20 cellular contexts compared by ENCODE assay signal in the genomic region with DNA sequence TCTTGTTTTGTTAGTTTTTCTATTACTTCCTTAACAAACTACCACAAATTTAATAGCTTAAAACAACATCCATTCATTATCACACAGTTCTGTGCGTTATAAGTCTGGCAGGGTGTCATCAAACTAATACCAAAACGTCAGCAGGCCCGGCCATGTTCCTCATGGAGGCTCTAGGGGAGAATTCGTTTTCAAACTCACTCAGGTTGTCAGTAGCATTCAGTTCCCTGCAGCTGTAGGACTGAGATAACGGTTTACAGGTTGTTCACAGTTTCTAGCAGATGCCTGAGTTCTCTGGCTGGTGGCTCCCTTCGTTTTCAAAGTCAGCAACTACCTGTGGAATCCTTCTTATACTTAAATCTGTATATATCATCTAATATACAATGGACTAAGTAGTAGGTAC.
A peak's percentile ranks its signal among the peaks of the same experiment; 100 is the strongest.
DNase-seq lines count a peak whose midpoint lies in the region; ATAC-seq, FAIRE-seq and TF ChIP-seq lines count a peak whose summit lies in the region.
"Had no signal": no experiment of that assay in that cellular context is flagged by ENCODE, and none has a peak within 500 bp of the region (broad histone marks: within the 10 kb centered on the region; RNA-seq: fewer than 3 reads in every experiment).

No MANE protein-coding gene starts in this region.

- H3K9ac ChIP-seq in K562 (ENCODE audit: insufficient read depth in 1 of 2, low read depth in 2 of 2, low read length in 2 of 2) (0 out of 4 replicates have a peak overlapping the region, but pooled peaks of 1 of the 2 experiments have one; percentile 14), neural progenitor cell (no peak overlapping the region)

- 3% methylated on average over 6 of the region's 6 CpGs for WGBS in K562 (ENCODE audit: insufficient coverage, low coverage, missing lambda C conversion rate)

- H3F3A ChIP-seq in neural progenitor cell (ENCODE audit: low read depth) = peaks cover 16% of the 10 kb centered on the region

- TF ChIP-seq POLR2A in K562 (conservative IDR thresholded peaks at IDR 0.05) = no peak

- H3K4me2 ChIP-seq in OCI-LY7 (ENCODE audit: low read length) (no peak overlapping the region), K562 (ENCODE audit: insufficient read depth, low read length) (peak overlapping the region; percentile 43), neural progenitor cell (no peak overlapping the region)

- POLR2A ChIA-PET in OCI-LY7 (lab: Charles Lee) (interaction anchor here (0.6 to 0.7 kb wide), 3 partner anchors 44 to 227 kb away, joined by 3 to 5 read pairs (median 3); no protein-coding TSS in a partner anchor), K562 (lab: Yijun Ruan, JAX) (interaction anchor here (0.6 to 1.6 kb wide), 6 partner anchors 28 to 720 kb away, joined by 3 to 7 read pairs (median 4); a partner anchor contains a TSS)

- H3K9me3 ChIP-seq in OCI-LY7 (ENCODE audit: low read length) (no peaks in the 10 kb centered on the region), K562 (replicated peaks; ENCODE audit: control insufficient read depth, insufficient read depth, low read depth, low read length) (peaks cover 8% of the 10 kb centered on the region), neural progenitor cell (ENCODE audit: low read depth) (peaks cover 5% of the 10 kb centered on the region)
- H3K9me3 ChIP-seq: Peyer's patch, SJSA1 had no signal

- H3K4me3 Mint-ChIP-seq in activated T-cell treated with anti-CD3 and anti-CD28 coated beads, Interleukin-2, amount 50 U/mL, for 72 hours = no peak overlapping the region
- no peak overlapping the region for H3K4me3 Mint-ChIP-seq in activated T-cell treated with anti-CD3 and anti-CD28 coated beads, Interleukin-2, amount 50 U/mL, for 4 hours
- peak overlapping the region; percentile 4 for H3K4me3 Mint-ChIP-seq in neural progenitor cell

- no peak for TF ChIP-seq CTCF in OCI-LY7 (conservative IDR thresholded peaks at IDR 0.05; ENCODE audit: low read length)
- TF ChIP-seq CTCF in K562 (IDR thresholded peaks at IDR 0.05 in 2 of 3, conservative IDR thresholded peaks at IDR 0.05 in 1 of 3; ENCODE audit: insufficient read depth in 2 of 3, low read depth in 1 of 3, low read length in 3 of 3) = no peak
- no peak for TF ChIP-seq CTCF in neural progenitor cell (IDR thresholded peaks at IDR 0.05)

- H3K79me2 ChIP-seq in OCI-LY7 (ENCODE audit: insufficient read depth, low read depth, low read length) = no peaks in the 10 kb centered on the region
- H3K79me2 ChIP-seq in K562 (ENCODE audit: control insufficient read depth, insufficient read depth, low read length) = no peaks in the 10 kb centered on the region
- no peaks in the 10 kb centered on the region for H3K79me2 ChIP-seq in neural progenitor cell (ENCODE audit: low read depth)

- H2AFZ ChIP-seq in OCI-LY7 (ENCODE audit: low read length) (peak overlapping the region; percentile 71; the same call in 1 of the 2 replicates), K562 (ENCODE audit: low read depth, low read length) (peak overlapping the region; percentile 71), neural progenitor cell (replicated peaks) (no peak overlapping the region)

- H3K4me1 Mint-ChIP-seq in activated T-cell treated with anti-CD3 and anti-CD28 coated beads, Interleukin-2, amount 50 U/mL, for 72 hours (ENCODE audit: low read depth) = peaks cover 19% of the 10 kb centered on the region
- H3K4me1 Mint-ChIP-seq in activated T-cell treated with anti-CD3 and anti-CD28 coated beads, Interleukin-2, amount 50 U/mL, for 4 hours (ENCODE audit: low read depth) = peaks cover 10% of the 10 kb centered on the region
- peaks cover 11% of the 10 kb centered on the region for H3K4me1 Mint-ChIP-seq in neural progenitor cell

- CTCF ChIA-PET in OCI-LY7 (lab: Charles Lee; ENCODE audit: unreplicated experiment) = no interaction called here
- CTCF ChIA-PET in K562 (lab: Yijun Ruan, JAX; ENCODE audit: low intra/inter-chr PET ratio) = no interaction called here

- FAIRE-seq in K562 (lab: Jason Lieb, UNC) = peak; percentile 88
- FAIRE-seq in RCC 7860 (lab: Jason Lieb, UNC) = no peak
- FAIRE-seq: A204.1, D721Med had no signal

- DNase-seq in activated T-cell treated with anti-CD3 and anti-CD28 coated beads, Interleukin-2, amount 50 U/mL, for 72 hours = no peak
- DNase-seq in activated T-cell treated with anti-CD3 and anti-CD28 coated beads, Interleukin-2, amount 50 U/mL, for 4 hours = no peak
- DNase-seq in OCI-LY7 (ENCODE audit: low spot score) (no peak), K562 (ENCODE audit: extremely low read depth in 1 of 4, low spot score in 3 of 4) (peak; percentile 59 to 89 (median 68)), neural progenitor cell (ENCODE audit: low spot score) (no peak), RCC 7860 (ENCODE audit: low spot score) (no peak), SIG-M5 treated with dmso at 0.1 percent for 504 hours (lab: John Stamatoyannopoulos, UW; ENCODE audit: unreplicated experiment) (no peak)
- DNase-seq: DMS53, NCI-H1105, NCI-H146, NCI-H2029, NCI-H226, NCI-H510A treated with DMSO at 0.1 percent for 48 hours, NCI-H748 treated with DMSO at 0.1 percent for 48 hours, Peyer's patch had no signal

- peaks cover 8% of the 10 kb centered on the region for H3K27me3 Mint-ChIP-seq in activated T-cell treated with anti-CD3 and anti-CD28 coated beads, Interleukin-2, amount 50 U/mL, for 72 hours (ENCODE audit: low read depth)
- peaks cover 1% of the 10 kb centered on the region for H3K27me3 Mint-ChIP-seq in activated T-cell treated with anti-CD3 and anti-CD28 coated beads, Interleukin-2, amount 50 U/mL, for 4 hours (ENCODE audit: low read depth)
- H3K27me3 Mint-ChIP-seq in neural progenitor cell (ENCODE audit: insufficient read depth, low read depth) = peaks cover 16% of the 10 kb centered on the region

- no peaks in the 10 kb centered on the region for H3K36me3 Mint-ChIP-seq in activated T-cell treated with anti-CD3 and anti-CD28 coated beads, Interleukin-2, amount 50 U/mL, for 72 hours (ENCODE audit: insufficient read depth in 2 of 2)
- H3K36me3 Mint-ChIP-seq in activated T-cell treated with anti-CD3 and anti-CD28 coated beads, Interleukin-2, amount 50 U/mL, for 4 hours (ENCODE audit: insufficient read depth) = no peaks in the 10 kb centered on the region
- H3K36me3 Mint-ChIP-seq in neural progenitor cell = peaks cover 3% of the 10 kb centered on the region

- ATAC-seq in activated T-cell treated with anti-CD3 and anti-CD28 coated beads, Interleukin-2, amount 50 U/mL, for 72 hours (replicated peaks in 1 of 2) = no peak
- no peak for ATAC-seq in activated T-cell treated with anti-CD3 and anti-CD28 coated beads, Interleukin-2, amount 50 U/mL, for 4 hours
- ATAC-seq in K562 (peak; percentile 73), HG02610 (IDR thresholded peaks at IDR 0.05; ENCODE audit: unreplicated experiment) (no peak)

- H3K4me3 ChIP-seq in OCI-LY7 (ENCODE audit: low read depth, low read length, poor library complexity, severe bottlenecking) (no peak overlapping the region), K562 (no peak overlapping the region), neural progenitor cell (no peak overlapping the region)
- H3K4me3 ChIP-seq: Peyer's patch, SJSA1 had no signal

- peak; percentile 78 for TF ChIP-seq EP300 in K562 (IDR thresholded peaks at IDR 0.05; ENCODE audit: low read length)

- no peaks in the 10 kb centered on the region for H3K9me2 ChIP-seq in OCI-LY7 (ENCODE audit: insufficient read depth, low read length)

- H3K9me1 ChIP-seq in K562 (ENCODE audit: control insufficient read depth, insufficient read depth, low read length) = no peaks in the 10 kb centered on the region

- no peaks in the 10 kb centered on the region for H3K36me3 ChIP-seq in OCI-LY7 (ENCODE audit: insufficient read depth, low read length)
- H3K36me3 ChIP-seq in K562 (ENCODE audit: control insufficient read depth, insufficient read depth, low read length) = no peaks in the 10 kb centered on the region
- no peaks in the 10 kb centered on the region for H3K36me3 ChIP-seq in neural progenitor cell
- H3K36me3 ChIP-seq: Peyer's patch, SJSA1 had no signal

- H3K27ac Mint-ChIP-seq in activated T-cell treated with anti-CD3 and anti-CD28 coated beads, Interleukin-2, amount 50 U/mL, for 72 hours = peak overlapping the region; percentile 90
- no peak overlapping the region for H3K27ac Mint-ChIP-seq in neural progenitor cell
- H3K27ac Mint-ChIP-seq: CD14-positive monocyte had no signal

- H3K9me3 Mint-ChIP-seq in activated T-cell treated with anti-CD3 and anti-CD28 coated beads, Interleukin-2, amount 50 U/mL, for 72 hours = peaks cover 0 to 3% of the 10 kb centered on the region in 2 donors
- H3K9me3 Mint-ChIP-seq in activated T-cell treated with anti-CD3 and anti-CD28 coated beads, Interleukin-2, amount 50 U/mL, for 4 hours = peaks cover 4% of the 10 kb centered on the region
- H3K9me3 Mint-ChIP-seq in neural progenitor cell = peaks cover 22% of the 10 kb centered on the region

- H3K27me3 ChIP-seq in K562 (ENCODE audit: control insufficient read depth in 2 of 2, insufficient read depth in 2 of 2, low read length in 2 of 2) = no peaks in the 10 kb centered on the region
- H3K27me3 ChIP-seq in neural progenitor cell = no peaks in the 10 kb centered on the region
- H3K27me3 ChIP-seq: Peyer's patch, SJSA1 had no signal

- BruUV-seq in OCI-LY7 (replicated peaks; lab: Mats Ljungman, UMichigan) (no TSS peak), K562 (replicated peaks; lab: Mats Ljungman, UMichigan) (no TSS peak)

- intact Hi-C loops in OCI-LY7 (cut with micrococcal nuclease; ENCODE audit: unreplicated experiment) (loop anchor here (5.0 kb wide), 3 partner anchors 327 to 622 kb away; no protein-coding TSS in a partner anchor), K562 (cut with micrococcal nuclease) (loop anchor here (5.0 kb wide), 1 partner anchor 37 kb away; no protein-coding TSS in a partner anchor)

- no peaks in the 10 kb centered on the region for H4K20me1 ChIP-seq in OCI-LY7 (ENCODE audit: insufficient read depth, low read length)
- no peaks in the 10 kb centered on the region for H4K20me1 ChIP-seq in K562 (replicated peaks; ENCODE audit: control insufficient read depth, insufficient read depth, low read length)
- H4K20me1 ChIP-seq in neural progenitor cell (ENCODE audit: low read depth) = no peaks in the 10 kb centered on the region

- TF ChIP-seq RAD21 in K562 (CRISPR knock-in tag; conservative IDR thresholded peaks at IDR 0.05 in 1 of 2, IDR thresholded peaks at IDR 0.05 in 1 of 2) = no peak

- in situ Hi-C loops in K562 (cut with MboI) = loop anchor here (5.0 kb wide), 1 partner anchor 512 kb away; no protein-coding TSS in a partner anchor

- H3K4me1 ChIP-seq in OCI-LY7 (ENCODE audit: insufficient read depth, low read length, poor library complexity, severe bottlenecking) (peaks cover 8% of the 10 kb centered on the region), K562 (replicated peaks in 1 of 2; ENCODE audit: control insufficient read depth in 2 of 2, insufficient read depth in 2 of 2, low read length in 2 of 2) (peaks cover 20 to 32% of the 10 kb centered on the region in 2 experiments; a peak in 4 of 5 replicates), neural progenitor cell (peaks cover 9% of the 10 kb centered on the region)
- H3K4me1 ChIP-seq: Peyer's patch, SJSA1 had no signal

- no peak overlapping the region for H3K27ac ChIP-seq in OCI-LY7 (ENCODE audit: low read depth, low read length, poor library complexity, severe bottlenecking)
- peak overlapping the region; percentile 56 for H3K27ac ChIP-seq in K562 (ENCODE audit: extremely low read depth, low read depth, low read length)
- no peak overlapping the region for H3K27ac ChIP-seq in neural progenitor cell
- H3K27ac ChIP-seq: Peyer's patch, SJSA1 had no signal

TF ChIP-seq in K562, 482 proteins besides CTCF, POLR2A, EP300 and RAD21 (continues in another document):
- TF ChIP-seq SOX6 (IDR thresholded peaks at IDR 0.05) = peak; percentile 29; the same call in 1 of the 2 replicates

Comparison
In these comparisons a context has a peak if more than half of its experiments do, and no peak if none do; other contexts are left out.
1. DNase-seq: peak in K562 (4 of 4); none in activated T-cell treated with anti-CD3 and anti-CD28 coated beads, Interleukin-2, amount 50 U/mL, for 72 hours (0 of 2), activated T-cell treated with anti-CD3 and anti-CD28 coated beads, Interleukin-2, amount 50 U/mL, for 4 hours (single experiment), OCI-LY7 (single experiment), neural progenitor cell (single experiment), RCC 7860 (single experiment) and SIG-M5 treated with dmso at 0.1 percent for 504 hours (single experiment).